ENCODE assay signal across 27 cellular contexts in genomic region chrX:150298841-150299551, GRCh38.
"Had no signal": no experiment of that assay in that cellular context is flagged by ENCODE, and none has a peak within 500 bp of the region (broad histone marks: within the 10 kb centered on the region; RNA-seq: fewer than 3 reads in every experiment).

No MANE protein-coding gene starts in this region.

- H3K36me3 Mint-ChIP-seq: activated naive CD4-positive, alpha-beta T cell treated with anti-CD3 and anti-CD28 coated beads, Interleukin-2, amount 10 ng/mL, durations not matched to agents 7 days and 5 days; natural killer cell treated with Interleukin-12 subunit alpha and Interleukin-12 subunit beta and Interleukin-15 and Interleukin-18, amount 100 ng/mL, for 72 hours; stimulated activated memory B cell treated with anti-CD40 and anti-IgM and Interleukin-4, amounts not matched to agents 10 μg/mL and 1 μg/mL and 100 μg/mL, for 72 hours had no signal

- FAIRE-seq: bronchial epithelial cell had no signal

- H3K9ac ChIP-seq: parathyroid adenoma had no signal

- H3K27me3 ChIP-seq: ascending aorta, esophagus squamous epithelium, neutrophil, upper lobe of right lung had no signal

- H3K4me1 Mint-ChIP-seq: activated naive CD4-positive, alpha-beta T cell treated with anti-CD3 and anti-CD28 coated beads, Interleukin-2, amount 10 ng/mL, durations not matched to agents 7 days and 5 days; activated naive CD8-positive, alpha-beta T cell treated with anti-CD3 and anti-CD28 coated beads, Interleukin-2, amount 50 U/mL, for 24 hours; stimulated activated memory B cell treated with anti-CD40 and anti-IgM and Interleukin-4, amounts not matched to agents 10 μg/mL and 1 μg/mL and 100 μg/mL, for 72 hours had no signal

- ATAC-seq: activated naive CD8-positive, alpha-beta T cell treated with anti-CD3 and anti-CD28 coated beads, Interleukin-2, amount 50 U/mL, for 24 hours; left colon; lower lobe of right lung; natural killer cell treated with Interleukin-12 subunit alpha and Interleukin-12 subunit beta and Interleukin-15 and Interleukin-18, amount 100 ng/mL, for 72 hours; sciatic nerve; stimulated activated memory B cell treated with anti-CD40 and anti-IgM and Interleukin-4, amounts not matched to agents 10 μg/mL and 1 μg/mL and 100 μg/mL, for 72 hours; upper lobe of right lung had no signal

- H3K4me3 Mint-ChIP-seq: activated naive CD4-positive, alpha-beta T cell treated with anti-CD3 and anti-CD28 coated beads, Interleukin-2, amount 10 ng/mL, durations not matched to agents 7 days and 5 days; activated naive CD8-positive, alpha-beta T cell treated with anti-CD3 and anti-CD28 coated beads, Interleukin-2, amount 50 U/mL, for 24 hours; dendritic cell treated with granulocyte-macrophage colony-stimulating factor and Interleukin-4, amounts not matched to agents 40 ng/mL and 50 ng/mL, for 4 days; natural killer cell treated with Interleukin-12 subunit alpha and Interleukin-12 subunit beta and Interleukin-15 and Interleukin-18, amount 100 ng/mL, for 72 hours; stimulated activated memory B cell treated with anti-CD40 and anti-IgM and Interleukin-4, amounts not matched to agents 10 μg/mL and 1 μg/mL and 100 μg/mL, for 72 hours had no signal

- H3K9me3 Mint-ChIP-seq: activated naive CD4-positive, alpha-beta T cell treated with anti-CD3 and anti-CD28 coated beads, Interleukin-2, amount 10 ng/mL, durations not matched to agents 7 days and 5 days; activated naive CD8-positive, alpha-beta T cell treated with anti-CD3 and anti-CD28 coated beads, Interleukin-2, amount 50 U/mL, for 24 hours; dendritic cell treated with granulocyte-macrophage colony-stimulating factor and Interleukin-4, amounts not matched to agents 40 ng/mL and 50 ng/mL, for 4 days; natural killer cell treated with Interleukin-12 subunit alpha and Interleukin-12 subunit beta and Interleukin-15 and Interleukin-18, amount 100 ng/mL, for 72 hours; stimulated activated memory B cell treated with anti-CD40 and anti-IgM and Interleukin-4, amounts not matched to agents 10 μg/mL and 1 μg/mL and 100 μg/mL, for 72 hours had no signal

- H3K27me3 Mint-ChIP-seq: activated naive CD4-positive, alpha-beta T cell treated with anti-CD3 and anti-CD28 coated beads, Interleukin-2, amount 10 ng/mL, durations not matched to agents 7 days and 5 days; activated naive CD8-positive, alpha-beta T cell treated with anti-CD3 and anti-CD28 coated beads, Interleukin-2, amount 50 U/mL, for 24 hours; dendritic cell treated with granulocyte-macrophage colony-stimulating factor and Interleukin-4, amounts not matched to agents 40 ng/mL and 50 ng/mL, for 4 days had no signal

- H3K36me3 ChIP-seq: ascending aorta, esophagus squamous epithelium, lower lobe of right lung, neutrophil, thoracic aorta, upper lobe of right lung, WERI-Rb-1 had no signal

- DNase-seq: activated CD4-positive, alpha-beta T cell treated with anti-CD3 and anti-CD28 coated beads for 1 hour; activated CD8-positive, alpha-beta memory T cell treated with anti-CD3 and anti-CD28 coated beads for 24 hours; activated CD8-positive, alpha-beta memory T cell treated with anti-CD3 and anti-CD28 coated beads, Interleukin-2, amount 50 U/mL, for 48 hours; activated effector memory CD4-positive, alpha-beta T cell treated with Interleukin-2 at 50 U/mL for 16 hours; activated naive CD4-positive, alpha-beta T cell treated with anti-CD3 and anti-CD28 coated beads, Interleukin-2, amount 10 ng/mL, durations not matched to agents 7 days and 5 days; activated naive CD8-positive, alpha-beta T cell treated with anti-CD3 and anti-CD28 coated beads, Interleukin-2, amount 50 U/mL, for 24 hours; activated T-cell treated with anti-CD3 and anti-CD28 coated beads, Interleukin-2, amount 50 U/mL, for 48 hours; cerebellar nuclear complex; effector memory CD4-positive, alpha-beta T cell; esophagus squamous epithelium; foreskin fibroblast; islet precursor cell; left colon; lower lobe of right lung; stimulated activated CD4-positive, alpha-beta T cell treated with anti-CD3 and anti-CD28 coated beads, Interleukin-4, amount 100 ng/mL, for 4 hours; T-helper 2 cell; upper lobe of right lung; WERI-Rb-1 had no signal

- H3K4me1 ChIP-seq: ascending aorta, esophagus squamous epithelium, lower lobe of right lung, upper lobe of right lung had no signal

- H3K27ac ChIP-seq: ascending aorta, esophagus squamous epithelium, lower lobe of right lung, neutrophil, parathyroid adenoma, thoracic aorta, upper lobe of right lung, WERI-Rb-1 had no signal

- H3K79me2 ChIP-seq: parathyroid adenoma had no signal

- H3K4me3 ChIP-seq: ascending aorta, esophagus squamous epithelium, lower lobe of right lung, thoracic aorta, upper lobe of right lung had no signal

- H3K9me3 ChIP-seq: ascending aorta, esophagus squamous epithelium, lower lobe of right lung, neutrophil, thoracic aorta, upper lobe of right lung had no signal

- H3K27ac Mint-ChIP-seq: activated naive CD4-positive, alpha-beta T cell treated with anti-CD3 and anti-CD28 coated beads, Interleukin-2, amount 10 ng/mL, durations not matched to agents 7 days and 5 days; activated naive CD8-positive, alpha-beta T cell treated with anti-CD3 and anti-CD28 coated beads, Interleukin-2, amount 50 U/mL, for 24 hours; dendritic cell treated with granulocyte-macrophage colony-stimulating factor and Interleukin-4, amounts not matched to agents 40 ng/mL and 50 ng/mL, for 4 days; natural killer cell treated with Interleukin-12 subunit alpha and Interleukin-12 subunit beta and Interleukin-15 and Interleukin-18, amount 100 ng/mL, for 72 hours; stimulated activated memory B cell treated with anti-CD40 and anti-IgM and Interleukin-4, amounts not matched to agents 10 μg/mL and 1 μg/mL and 100 μg/mL, for 72 hours had no signal
